In the genomic region with DNA sequence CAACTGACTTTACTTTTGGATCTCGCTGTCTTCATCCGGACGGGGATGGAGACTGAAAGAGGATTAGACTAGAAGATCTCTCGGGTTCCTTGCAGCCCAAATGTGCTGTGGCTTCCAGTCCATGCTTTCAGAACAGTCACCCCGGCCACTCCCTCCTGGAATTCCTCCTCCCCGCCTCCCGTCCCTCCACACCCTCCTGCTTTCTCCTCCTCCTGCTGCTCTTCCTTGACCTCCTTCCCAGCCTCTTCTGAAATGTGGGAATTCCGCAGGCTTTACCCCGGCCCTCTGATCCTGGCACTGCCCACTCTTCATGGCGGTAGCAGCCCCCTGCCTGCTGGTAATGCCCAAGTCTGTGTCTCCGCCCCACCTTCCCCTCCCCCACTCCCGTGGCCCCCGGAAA, we compare ENCODE assay signal across 8 cellular contexts. TPM values are rescaled to one million over a fixed set of nuclear protein-coding genes. Genes with fewer than 3 reads are reported as not detected.
DNase-seq lines count a peak whose midpoint lies in the region; ATAC-seq, FAIRE-seq and TF ChIP-seq lines count a peak whose summit lies in the region.
"Not testable (repeated sequence)": the region's sequence is repeated elsewhere in the genome, so short reads cannot be mapped to it uniquely, and the experiment has no call there.
"Had no signal": no experiment of that assay in that cellular context is flagged by ENCODE, and none has a peak within 500 bp of the region (broad histone marks: within the 10 kb centered on the region; RNA-seq: fewer than 3 reads in every experiment).

No MANE protein-coding gene starts in this region.

- not testable (repeated sequence) for H2BK20ac ChIP-seq in H1 (ENCODE audit: low read length)

- H3K4me3 ChIP-seq in H1 (ENCODE audit: extremely low read depth in 1 of 4, insufficient read depth in 2 of 4, low read depth in 3 of 4, low read length in 4 of 4); right lobe of liver: not testable (repeated sequence)

- intact Hi-C loops in Right ventricle myocardium superior (cut with DNase I); right lobe of liver (cut with DNase I): not testable (repeated sequence)

- H4K5ac ChIP-seq in H1 (ENCODE audit: insufficient read length, low read depth, low read length) = not testable (repeated sequence)

- H2BK15ac ChIP-seq in H1 (ENCODE audit: low read length) = not testable (repeated sequence)

- H3K27ac ChIP-seq in H1 (ENCODE audit: low read depth, low read length); right lobe of liver: not testable (repeated sequence)

- not testable (repeated sequence) for TF ChIP-seq POLR2A in H1 (IDR thresholded peaks at IDR 0.05; ENCODE audit: control extremely low read depth in 1 of 2, low read depth in 2 of 2, low read length in 2 of 2); right lobe of liver (IDR thresholded peaks at IDR 0.05)

- H3K9me3 ChIP-seq in H1 (ENCODE audit: insufficient read depth in 2 of 2, low read depth in 1 of 2, low read length in 1 of 2); right lobe of liver: not testable (repeated sequence)

- TF ChIP-seq CTCF in WTC11 (IDR thresholded peaks at IDR 0.05); H1 (IDR thresholded peaks at IDR 0.05; ENCODE audit: control extremely low read depth in 1 of 3, insufficient read depth in 1 of 3, low read depth in 1 of 3, low read length in 3 of 3); right lobe of liver (IDR thresholded peaks at IDR 0.05); progenitor cell of endocrine pancreas (IDR thresholded peaks at IDR 0.05; ENCODE audit: unreplicated experiment): not testable (repeated sequence)

- not testable (repeated sequence) for H3K79me2 ChIP-seq in H1 (ENCODE audit: control insufficient read depth in 1 of 2, insufficient read depth in 2 of 2, low read length in 2 of 2)

- not testable (repeated sequence) for H3K36me3 ChIP-seq in H1 (ENCODE audit: control insufficient read depth in 2 of 4, insufficient read depth in 4 of 4, low read length in 3 of 4); right lobe of liver

- not testable (repeated sequence) for H3K9ac ChIP-seq in H1 (replicated peaks in 1 of 4; ENCODE audit: extremely low read depth in 1 of 4, low read depth in 3 of 4, low read length in 3 of 4)

- H3K56ac ChIP-seq in H1 (replicated peaks; ENCODE audit: insufficient read length, low read depth, low read length) = not testable (repeated sequence)

- H3K14ac ChIP-seq in H1 (ENCODE audit: insufficient read length) = not testable (repeated sequence)

- H3K27ac Mint-ChIP-seq in WTC11, progenitor cell of endocrine pancreas: not testable (repeated sequence)

- ATAC-seq in WTC11 (peak; percentile 57), Right ventricle myocardium superior (ENCODE audit: poor library complexity) (peak; percentile 31), right lobe of liver (peak; percentile 19 to 50 (median 29))

- H4K91ac ChIP-seq in H1 (replicated peaks; ENCODE audit: insufficient read length, low read length) = not testable (repeated sequence)

- peaks cover 49% of the 10 kb centered on the region for H3K4me1 Mint-ChIP-seq in WTC11
- H3K4me1 Mint-ChIP-seq in progenitor cell of endocrine pancreas (ENCODE audit: low read depth) = peaks cover 13% of the 10 kb centered on the region

- TF ChIP-seq RAD21 in H1 (IDR thresholded peaks at IDR 0.05 in 1 of 2, conservative IDR thresholded peaks at IDR 0.05 in 1 of 2; ENCODE audit: low read depth in 2 of 2, low read length in 2 of 2) = not testable (repeated sequence)

- CTCF ChIA-PET in WTC11 (lab: Charles Lee) = not testable (repeated sequence)
- CTCF ChIA-PET in H1 (lab: Charles Lee; ENCODE audit: partially characterized antibody) = interaction anchor here (0.8 kb wide), 1 partner anchor 93 kb away, joined by 3 read pairs; no protein-coding TSS in a partner anchor

- not testable (repeated sequence) for H3K36me3 Mint-ChIP-seq in WTC11; progenitor cell of endocrine pancreas (ENCODE audit: insufficient read depth)

- FAIRE-seq in H1 (lab: Jason Lieb, UNC) = not testable (repeated sequence)

- not testable (repeated sequence) for H3K4ac ChIP-seq in H1 (replicated peaks; ENCODE audit: insufficient read length, low read depth, low read length)

- H3K27me3 Mint-ChIP-seq in WTC11 (ENCODE audit: low read depth) = not testable (repeated sequence)
- peaks cover 21% of the 10 kb centered on the region for H3K27me3 Mint-ChIP-seq in progenitor cell of endocrine pancreas

- not testable (repeated sequence) for H2AK5ac ChIP-seq in H1 (ENCODE audit: low read depth, low read length)

- not testable (repeated sequence) for H2BK5ac ChIP-seq in H1 (ENCODE audit: low read depth, low read length)

- H4K20me1 ChIP-seq in H1 (replicated peaks in 1 of 2; ENCODE audit: control insufficient read depth in 1 of 2, insufficient read depth in 2 of 2, low read length in 2 of 2) = not testable (repeated sequence)

- not testable (repeated sequence) for H2AFZ ChIP-seq in H1 (ENCODE audit: low read length)

- H3K27me3 ChIP-seq in H1 (replicated peaks in 1 of 4; ENCODE audit: control insufficient read depth in 3 of 4, extremely low read depth in 1 of 4, insufficient read depth in 3 of 4, low read length in 3 of 4); right lobe of liver: not testable (repeated sequence)

- H2BK120ac ChIP-seq in H1 (replicated peaks; ENCODE audit: low read depth, low read length) = not testable (repeated sequence)

- not testable (repeated sequence) for H3K9me3 Mint-ChIP-seq in WTC11; progenitor cell of endocrine pancreas (ENCODE audit: low read depth)

- TF ChIP-seq EP300 in H1 (IDR thresholded peaks at IDR 0.05; ENCODE audit: borderline replicate concordance in 1 of 2, low read depth in 2 of 2, low read length in 2 of 2) = not testable (repeated sequence)

- WGBS in H1 (ENCODE audit: extremely low coverage in 1 of 2, insufficient coverage in 1 of 2, insufficient read length in 1 of 2, insufficient replicate concordance in 2 of 2, low coverage in 1 of 2, low lambda C conversion rate in 2 of 2, missing lambda C conversion rate in 1 of 2), 2 experiments = 66% methylated on average over 4 of the region's 13 CpGs; no CpG with 5 or more reads in 1 of the 2 experiments
- WGBS in right lobe of liver (ENCODE audit: insufficient coverage, low coverage, low lambda C conversion rate, missing lambda C conversion rate) = 58% methylated on average over 8 of the region's 13 CpGs

- H3K4me3 Mint-ChIP-seq in WTC11 (peak overlapping the region; percentile 31), progenitor cell of endocrine pancreas (ENCODE audit: low read depth) (peak overlapping the region; percentile 29)

- H3K23ac ChIP-seq in H1 (ENCODE audit: insufficient read length) = not testable (repeated sequence)

- H3K79me1 ChIP-seq in H1 (ENCODE audit: low read depth, low read length) = not testable (repeated sequence)

- H3K18ac ChIP-seq in H1 (ENCODE audit: extremely low read depth, low read length) = not testable (repeated sequence)

- not testable (repeated sequence) for H3K23me2 ChIP-seq in H1 (ENCODE audit: low read depth, low read length)

- not testable (repeated sequence) for H4K8ac ChIP-seq in H1 (ENCODE audit: extremely low read depth, insufficient read depth, low read length)

- H3K4me2 ChIP-seq in H1 (ENCODE audit: insufficient read depth in 1 of 2, low read depth in 2 of 2, low read length in 2 of 2) = peak overlapping the region in 1 of 2 experiments; percentile 29; a peak in 2 of 4 replicates

- not testable (repeated sequence) for H2BK12ac ChIP-seq in H1 (ENCODE audit: low read depth, low read length)

- DNase-seq in EH (ENCODE audit: low read depth) (peak; percentile 67), LoVo (ENCODE audit: low spot score) (peak; percentile 65), WTC11 (ENCODE audit: low spot score) (peak; percentile 40)
- DNase-seq in H1 (ENCODE audit: low read depth in 1 of 2, low spot score in 2 of 2); Right ventricle myocardium superior; right lobe of liver; progenitor cell of endocrine pancreas (ENCODE audit: low spot score, unreplicated experiment): not testable (repeated sequence)

- not testable (repeated sequence) for H3K4me1 ChIP-seq in H1 (replicated peaks in 1 of 4; ENCODE audit: control insufficient read depth in 3 of 4, insufficient read depth in 4 of 4, low read length in 3 of 4); right lobe of liver

- POLR2A ChIA-PET in WTC11 (lab: Charles Lee); H1 (lab: Charles Lee; ENCODE audit: partially characterized antibody): not testable (repeated sequence)

RNA-seq across cellular contexts. Expression of gene RPP40, which starts 28.9 kb away (rescaled TPM):
- total RNA-seq in WTC11 (2021) = 10.1 to 12.2 TPM (median 10.9 TPM) in 3 replicates
- total RNA-seq in H1 (2021; fragmentation: NEBNext Ultra II Directional; extraction: Animal tissue kit (Norgen Biotek cat#: 25700)) = 15.7 and 17.1 TPM in 2 replicates
- polyA plus RNA-seq in H1 (2011; rRNA removed) = 5.1 and 7.0 TPM in 2 replicates
- 8.8 TPM for polyA plus RNA-seq in H1 (2011; cell fraction: cytosol; rRNA removed)
- 3.6 TPM for polyA plus RNA-seq in H1 (2011; cell fraction: nucleus; rRNA removed)
- 10.1 to 15.2 TPM (median 10.3 TPM) in 4 replicates for polyA plus RNA-seq in H1 (2012, experiment 1 of 2)
- polyA plus RNA-seq in H1 (2012, experiment 2 of 2) = 7.5 TPM
- polyA plus RNA-seq in H1 (2013, experiment 1 of 2) = 10.9 TPM
- 12.1 TPM for polyA plus RNA-seq in H1 (2013, experiment 2 of 2)
- 3.3 and 4.9 TPM in 2 replicates for polyA minus RNA-seq in H1 (2011; rRNA and poly(A)+ RNA removed)
- polyA minus RNA-seq in H1 (2011; cell fraction: cytosol; rRNA and poly(A)+ RNA removed) = 4.3 TPM
- 4.4 TPM for polyA minus RNA-seq in H1 (2011; cell fraction: nucleus; rRNA and poly(A)+ RNA removed)
- total RNA-seq in Right ventricle myocardium superior = 3.1 TPM
- total RNA-seq in right lobe of liver = 10 to 100 TPM in 1 of 6 experiments, 1 to 10 TPM in 5; 2.8 to 15.5 (median 5.5) TPM
- 8.0 and 10.6 TPM in 2 replicates for total RNA-seq in progenitor cell of endocrine pancreas

RNA-seq across cellular contexts. Expression of gene PPP1R3G, which starts 52.4 kb away (rescaled TPM):
- total RNA-seq in WTC11 (2021) (0.15 to 0.48 TPM (median 0.48 TPM) in 3 replicates), Right ventricle myocardium superior (14.2 TPM), right lobe of liver (under 1 TPM; 0.35 to 0.98 (median 0.52) TPM), progenitor cell of endocrine pancreas (0.07 TPM in 1 of 2 replicates, not detected in the other)
- 0.09 TPM in 1 of 2 replicates, not detected in the other for total RNA-seq in H1 (2021; fragmentation: NEBNext Ultra II Directional; extraction: Animal tissue kit (Norgen Biotek cat#: 25700))
- polyA plus RNA-seq in H1 (2011; rRNA removed) = 0.03 and 0.06 TPM in 2 replicates
- 0.06 TPM for polyA plus RNA-seq in H1 (2011; cell fraction: cytosol; rRNA removed)
- 0.06 TPM for polyA plus RNA-seq in H1 (2011; cell fraction: nucleus; rRNA removed)
- 0.09 to 0.19 TPM (median 0.12 TPM) in 4 replicates for polyA plus RNA-seq in H1 (2012, experiment 1 of 2)
- 0.04 TPM for polyA plus RNA-seq in H1 (2012, experiment 2 of 2)
- 0.04 TPM for polyA plus RNA-seq in H1 (2013, experiment 1 of 2)
- 0.06 TPM for polyA plus RNA-seq in H1 (2013, experiment 2 of 2)
- 0.07 TPM in 1 of 2 replicates, not detected in the other for polyA minus RNA-seq in H1 (2011; rRNA and poly(A)+ RNA removed)
- not detected for polyA minus RNA-seq in H1 (2011; cell fraction: cytosol; rRNA and poly(A)+ RNA removed)
- not detected for polyA minus RNA-seq in H1 (2011; cell fraction: nucleus; rRNA and poly(A)+ RNA removed)
- total RNA-seq: T-helper 1 cell treated with Interleukin-12 subunit alpha and Interleukin-12 subunit beta and Interleukin-4 antibody, amounts not matched to agents 30 ng/mL and 1 ng/mL, for 36 hours had no signal
